1 cellular context compared by ENCODE assay signal in genomic region chr14:102811971-102812370, GRCh38.
TF ChIP-seq lines count a peak whose summit lies in the region.

No MANE protein-coding gene starts in this region.

TF ChIP-seq in HEK293T, 16 proteins besides CTCF, POLR2A, EP300 and RAD21 (continued from another document):
- no peak for TF ChIP-seq PKNOX1 (IDR thresholded peaks at IDR 0.05)
- TF ChIP-seq FOXM1 (IDR thresholded peaks at IDR 0.05; ENCODE audit: borderline replicate concordance): no peak
- no peak for TF ChIP-seq BHLHE40 (IDR thresholded peaks at IDR 0.05; ENCODE audit: borderline replicate concordance)
- TF ChIP-seq LEF1 (IDR thresholded peaks at IDR 0.05; ENCODE audit: borderline replicate concordance): no peak
- TF ChIP-seq ARNT (IDR thresholded peaks at IDR 0.05): no peak
- TF ChIP-seq SP1 (IDR thresholded peaks at IDR 0.05): no peak
- TF ChIP-seq ZNF384 (IDR thresholded peaks at IDR 0.05): no peak
- no peak for TF ChIP-seq FOXA1 (IDR thresholded peaks at IDR 0.05)
- TF ChIP-seq L3MBTL2 (conservative IDR thresholded peaks at IDR 0.05): no peak
- TF ChIP-seq FOXK2 (IDR thresholded peaks at IDR 0.05): no peak
